ENCODE assay signal across 1 cellular context in genomic region chr12:1350055-1350933, GRCh38.
TF ChIP-seq lines count a peak whose summit lies in the region.

No MANE protein-coding gene starts in this region.

TF ChIP-seq in IMR-90, 13 proteins besides CTCF, POLR2A, EP300 and RAD21 (continued from another document):
- TF ChIP-seq, protein P1, sequence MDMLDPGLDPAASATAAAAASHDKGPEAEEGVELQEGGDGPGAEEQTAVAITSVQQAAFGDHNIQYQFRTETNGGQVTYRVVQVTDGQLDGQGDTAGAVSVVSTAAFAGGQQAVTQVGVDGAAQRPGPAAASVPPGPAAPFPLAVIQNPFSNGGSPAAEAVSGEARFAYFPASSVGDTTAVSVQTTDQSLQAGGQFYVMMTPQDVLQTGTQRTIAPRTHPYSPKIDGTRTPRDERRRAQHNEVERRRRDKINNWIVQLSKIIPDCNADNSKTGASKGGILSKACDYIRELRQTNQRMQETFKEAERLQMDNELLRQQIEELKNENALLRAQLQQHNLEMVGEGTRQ (IDR thresholded peaks at IDR 0.05; ENCODE audit: low read depth, low read length) = peak; percentile 30; the same call in 1 of the 2 replicates
TF ChIP-seq in IMR-90: peak in this region for 1.
